In genomic region chr3:73680696-73681095, GRCh38 we compare ENCODE assay signal across 20 cellular contexts. TPM values are rescaled to one million over a fixed set of nuclear protein-coding genes. Genes with fewer than 3 reads are reported as not detected.
DNase-seq lines count a peak whose midpoint lies in the region; ATAC-seq, FAIRE-seq and TF ChIP-seq lines count a peak whose summit lies in the region.
"Had no signal": no experiment of that assay in that cellular context is flagged by ENCODE, and none has a peak within 500 bp of the region (broad histone marks: within the 10 kb centered on the region; RNA-seq: fewer than 3 reads in every experiment).

No MANE protein-coding gene starts in this region.

- H3K9me1 ChIP-seq in endothelial cell of umbilical vein (replicated peaks; ENCODE audit: control insufficient read depth, extremely low read depth, insufficient read depth, low read length), result no peaks in the 10 kb centered on the region

- no peaks in the 10 kb centered on the region for H3K79me2 ChIP-seq in endothelial cell of umbilical vein (ENCODE audit: control insufficient read depth, insufficient read depth, low read length)

- TF ChIP-seq POLR2A in endothelial cell of umbilical vein (IDR thresholded peaks at IDR 0.05; ENCODE audit: low read depth, low read length), result no peak

- H3K36me3 ChIP-seq in endothelial cell of umbilical vein (ENCODE audit: control insufficient read depth in 2 of 2, extremely low read depth in 1 of 2, insufficient read depth in 2 of 2, low read length in 2 of 2), result no peaks in the 10 kb centered on the region

- H3K27ac Mint-ChIP-seq in nephron, result peak overlapping the region in 2 of 3 experiments; percentile 1 to 15
- H3K27ac Mint-ChIP-seq: CD14-positive monocyte, H9 had no signal

- dilution Hi-C loops in endothelial cell of umbilical vein (cut with MboI; ENCODE audit: extremely low pct_ligation_motif_present, low sequenced_read_pairs), result no loop called here

- POLR2A ChIA-PET in endothelial cell of umbilical vein (lab: Charles Lee), result no interaction called here

- no peak overlapping the region for H3K4me2 ChIP-seq in endothelial cell of umbilical vein (ENCODE audit: insufficient read depth, low read length)

- DNase-seq in NCI-H446 treated with DMSO at 0.1 percent for 48 hours (lab: John Stamatoyannopoulos, UW), result peak; percentile 3
- no peak for DNase-seq in endothelial cell of umbilical vein (ENCODE audit: low read depth, low spot score)
- DNase-seq in anterior cingulate cortex (lab: John Stamatoyannopoulos, UW), result no peak
- DNase-seq in SW 1271 (lab: John Stamatoyannopoulos, UW), result no peak
- DNase-seq: ACHN, AML-193, COR-L47, DMS53, H9, IMR-90, Karpas-422, MM.1S, NCI-H2029 treated with DMSO at 0.1 percent for 48 hours, NCI-H510A, NCI-H82, SHP77 had no signal

- intact Hi-C loops in endothelial cell of umbilical vein (cut with micrococcal nuclease), result no loop called here

- no peaks in the 10 kb centered on the region for H3K9me3 ChIP-seq in endothelial cell of umbilical vein (replicated peaks; ENCODE audit: control insufficient read depth, insufficient read depth, low read length)

- H3K4me3 Mint-ChIP-seq in nephron, result no peak overlapping the region
- H3K4me3 Mint-ChIP-seq: CD14-positive monocyte, H9 had no signal

- no peaks in the 10 kb centered on the region for H3K36me3 Mint-ChIP-seq in nephron (ENCODE audit: low read depth)
- H3K36me3 Mint-ChIP-seq: CD14-positive monocyte had no signal

- ATAC-seq in SK-N-SH treated with all-trans-retinoic acid at 6 μM for 48 hours (peak; percentile 72), HG03097 (IDR thresholded peaks at IDR 0.05; ENCODE audit: low FRiP score, unreplicated experiment) (no peak)

- H2AFZ ChIP-seq in endothelial cell of umbilical vein (ENCODE audit: low read depth, low read length), result no peak overlapping the region

- no peaks in the 10 kb centered on the region for H3K4me1 ChIP-seq in endothelial cell of umbilical vein (ENCODE audit: control insufficient read depth, extremely low read depth, insufficient read depth, low read length)

- H3K27me3 Mint-ChIP-seq in nephron (ENCODE audit: low read depth), result no peaks in the 10 kb centered on the region

- CTCF ChIA-PET in endothelial cell of umbilical vein (lab: Charles Lee), result no interaction called here

- H3K4me1 Mint-ChIP-seq in nephron, result peaks cover 34% of the 10 kb centered on the region
- H3K4me1 Mint-ChIP-seq: CD14-positive monocyte had no signal

- TF ChIP-seq CTCF in endothelial cell of umbilical vein (IDR thresholded peaks at IDR 0.05; ENCODE audit: extremely low read depth in 1 of 2, insufficient read depth in 1 of 2, low read depth in 1 of 2, low read length in 2 of 2) (no peak), nephron (IDR thresholded peaks at IDR 0.05; ENCODE audit: unreplicated experiment in 3 of 3) (no peak)

- H3K9ac ChIP-seq in endothelial cell of umbilical vein (replicated peaks; ENCODE audit: extremely low read depth, insufficient read depth, low read length), result no peak overlapping the region

- no peaks in the 10 kb centered on the region for H4K20me1 ChIP-seq in endothelial cell of umbilical vein (replicated peaks; ENCODE audit: control insufficient read depth, extremely low read depth, insufficient read depth, low read length)

- H3K4me3 ChIP-seq in endothelial cell of umbilical vein (replicated peaks in 1 of 3; ENCODE audit: insufficient read depth in 1 of 3, low read depth in 1 of 3, low read length in 3 of 3), result no peak overlapping the region

- peak; percentile 42 for FAIRE-seq in endothelial cell of umbilical vein (lab: Jason Lieb, UNC)

- no peaks in the 10 kb centered on the region for H3K27me3 ChIP-seq in endothelial cell of umbilical vein (ENCODE audit: control insufficient read depth in 2 of 2, insufficient read depth in 2 of 2, low read length in 2 of 2)

- H3K27ac ChIP-seq in endothelial cell of umbilical vein (ENCODE audit: insufficient read depth, low read depth, low read length), result no peak overlapping the region

- H3K9me3 Mint-ChIP-seq in nephron, result no peaks in the 10 kb centered on the region
- H3K9me3 Mint-ChIP-seq: H9 had no signal

- BruUV-seq in endothelial cell of umbilical vein (replicated peaks; lab: Mats Ljungman, UMichigan), result no TSS peak

TF ChIP-seq in SK-N-SH treated with all-trans-retinoic acid at 6 μM for 48 hours, 23 proteins besides CTCF, POLR2A, EP300 and RAD21 (continues in another document):
- no peak; the same call in 1 of the 2 replicates for TF ChIP-seq ISL1 (CRISPR knock-in tag; IDR thresholded peaks at IDR 0.05)
- no peak for TF ChIP-seq CSDC2 (CRISPR knock-in tag; IDR thresholded peaks at IDR 0.05)
- no peak for TF ChIP-seq ESRRG (CRISPR knock-in tag; IDR thresholded peaks at IDR 0.05)
- TF ChIP-seq TCF4 (CRISPR knock-in tag; IDR thresholded peaks at IDR 0.05; ENCODE audit: borderline replicate concordance), result peak; percentile 40; the same call in 1 of the 2 replicates
- no peak for TF ChIP-seq ZNF70 (CRISPR knock-in tag; IDR thresholded peaks at IDR 0.05)
- 0 out of 2 replicates have a peak, but pooled peaks have one; percentile 10 for TF ChIP-seq ZFP3 (CRISPR knock-in tag; IDR thresholded peaks at IDR 0.05)
- TF ChIP-seq PPARA (CRISPR knock-in tag; IDR thresholded peaks at IDR 0.05; ENCODE audit: borderline replicate concordance), result no peak
- peak; percentile 47; the same call in 1 of the 2 replicates for TF ChIP-seq TSHZ2 (CRISPR knock-in tag; IDR thresholded peaks at IDR 0.05)
- no peak for TF ChIP-seq GLIS3 (CRISPR knock-in tag; IDR thresholded peaks at IDR 0.05)

TF ChIP-seq in endothelial cell of umbilical vein, 7 proteins besides CTCF, POLR2A, EP300 and RAD21:
- TF ChIP-seq EZH2 (IDR thresholded peaks at IDR 0.05; ENCODE audit: borderline replicate concordance, low read depth, low read length, severe bottlenecking) (no peak), FOS (IDR thresholded peaks at IDR 0.05; ENCODE audit: borderline replicate concordance, insufficient read depth, low read length) (no peak), GATA2 (IDR thresholded peaks at IDR 0.05; ENCODE audit: insufficient read depth, insufficient read length, low read depth, low read length) (no peak), JUN (IDR thresholded peaks at IDR 0.05; ENCODE audit: borderline replicate concordance, insufficient read depth, insufficient read length, low read depth) (no peak), MYC (IDR thresholded peaks at IDR 0.05; ENCODE audit: low read depth, low read length) (no peak), MAX (IDR thresholded peaks at IDR 0.05; ENCODE audit: insufficient read depth, insufficient read length) (no peak), POLR2AphosphoS5 (IDR thresholded peaks at IDR 0.05; ENCODE audit: insufficient read depth, low read depth, low read length) (no peak)

RNA-seq across cellular contexts. Expression of gene PDZRN3, which starts 56.0 kb away (rescaled TPM):
- not detected in 2 replicates for total RNA-seq in endothelial cell of umbilical vein
- polyA plus RNA-seq in endothelial cell of umbilical vein, result not detected in 2 replicates
- not detected in 2 replicates for polyA plus RNA-seq in endothelial cell of umbilical vein (2011; cell fraction: cytosol; rRNA removed)
- not detected in 2 replicates for polyA plus RNA-seq in endothelial cell of umbilical vein (2011; cell fraction: nucleus; rRNA removed)
- polyA plus RNA-seq in endothelial cell of umbilical vein (2012), result 0.16 and 0.30 TPM in 2 replicates
- polyA minus RNA-seq in endothelial cell of umbilical vein, result not detected in 2 replicates
- not detected for polyA minus RNA-seq in endothelial cell of umbilical vein (2011; cell fraction: cytosol; rRNA and poly(A)+ RNA removed)
- not detected in 2 replicates for polyA minus RNA-seq in endothelial cell of umbilical vein (2011; cell fraction: nucleus; rRNA and poly(A)+ RNA removed)
- polyA plus RNA-seq: CD14-positive monocyte had no signal
